ENCODE assay signal across 11 cellular contexts in genomic region chr6:78797270-78797669, GRCh38.
"Had no signal": no experiment of that assay in that cellular context is flagged by ENCODE, and none has a peak within 500 bp of the region (broad histone marks: within the 10 kb centered on the region; RNA-seq: fewer than 3 reads in every experiment).

No MANE protein-coding gene starts in this region.

- DNase-seq: GM23248, GOT3, H7, H9, HCEC 1CT, HFFc6 had no signal

- H3K4me3 ChIP-seq: GM23248, GM23338, HAP-1 had no signal

- H3K4me2 ChIP-seq: GM23338 had no signal

- FAIRE-seq: H1, H54 had no signal

- H3K27ac ChIP-seq: GM23248 had no signal

- H3K36me3 ChIP-seq: HAP-1 had no signal

- H3K4me1 ChIP-seq: HAP-1 had no signal

- H3K9ac ChIP-seq: GM23248 had no signal

- H3K9me3 ChIP-seq: HAP-1 had no signal

- ATAC-seq: GM23338, HCT116 had no signal

- H2AFZ ChIP-seq: GM23248, GM23338 had no signal
